Comparison of ENCODE assay signal across 15 cellular contexts in genomic region chr3:141250342-141250741, GRCh38.
"Had no signal": no experiment of that assay in that cellular context is flagged by ENCODE, and none has a peak within 500 bp of the region (broad histone marks: within the 10 kb centered on the region; RNA-seq: fewer than 3 reads in every experiment).

No MANE protein-coding gene starts in this region.

- H3K9me3 Mint-ChIP-seq: activated CD4-positive, alpha-beta T cell treated with anti-CD3 and anti-CD28 coated beads, Interleukin-2, amount 10 ng/mL, durations not matched to agents 24 days and 14 days; natural killer cell had no signal

- H3K27ac ChIP-seq: WERI-Rb-1 had no signal

- DNase-seq: activated CD4-positive, alpha-beta T cell treated with anti-CD3 and anti-CD28 coated beads, Interleukin-2, amount 10 ng/mL, durations not matched to agents 24 days and 14 days; activated CD8-positive, alpha-beta memory T cell treated with anti-CD3 and anti-CD28 coated beads for 24 hours; activated gamma-delta T cell treated with Interleukin-2 at 50 U/mL for 16 hours; amniotic stem cell; caudate nucleus; hypothalamus; mesenchymal stem cell; natural killer cell; stimulated activated CD4-positive, alpha-beta T cell treated with anti-CD3 and anti-CD28 coated beads, Interleukin-12 subunit alpha, Interleukin-12 subunit beta, amount 100 ng/mL, for 4 hours; stimulated activated CD4-positive, alpha-beta T cell treated with anti-CD3 and anti-CD28 coated beads, Interleukin-2, amount 100 ng/mL, for 24 hours; WERI-Rb-1 had no signal

- H3K36me3 Mint-ChIP-seq: activated naive CD8-positive, alpha-beta T cell; natural killer cell had no signal

- H3K27ac Mint-ChIP-seq: activated CD4-positive, alpha-beta T cell treated with anti-CD3 and anti-CD28 coated beads, Interleukin-2, amount 10 ng/mL, durations not matched to agents 24 days and 14 days; activated naive CD8-positive, alpha-beta T cell; natural killer cell had no signal

- H3K27me3 Mint-ChIP-seq: activated CD4-positive, alpha-beta T cell treated with anti-CD3 and anti-CD28 coated beads, Interleukin-2, amount 10 ng/mL, durations not matched to agents 24 days and 14 days; activated naive CD8-positive, alpha-beta T cell had no signal

- H3K4me3 Mint-ChIP-seq: activated CD4-positive, alpha-beta T cell treated with anti-CD3 and anti-CD28 coated beads, Interleukin-2, amount 10 ng/mL, durations not matched to agents 24 days and 14 days; activated naive CD8-positive, alpha-beta T cell; natural killer cell had no signal

- FAIRE-seq: colon, urothelium cell line had no signal

- H3K36me3 ChIP-seq: WERI-Rb-1 had no signal

- ATAC-seq: esophagus mucosa, natural killer cell had no signal
